Comparison of ENCODE assay signal across 1 cellular context in genomic region chr12:105239304-105239703, GRCh38.
TF ChIP-seq lines count a peak whose summit lies in the region.

No MANE protein-coding gene starts in this region.

TF ChIP-seq in IMR-90, 13 proteins besides CTCF, POLR2A, EP300 and RAD21:
- TF ChIP-seq BHLHE40 (IDR thresholded peaks at IDR 0.05; ENCODE audit: low read depth, low read length) (no peak), ELK1 (IDR thresholded peaks at IDR 0.05; ENCODE audit: borderline replicate concordance, low read depth, low read length) (no peak), RCOR1 (IDR thresholded peaks at IDR 0.05; ENCODE audit: insufficient replicate concordance, low read length) (no peak)
